30 cellular contexts compared by ENCODE assay signal in the genomic region with DNA sequence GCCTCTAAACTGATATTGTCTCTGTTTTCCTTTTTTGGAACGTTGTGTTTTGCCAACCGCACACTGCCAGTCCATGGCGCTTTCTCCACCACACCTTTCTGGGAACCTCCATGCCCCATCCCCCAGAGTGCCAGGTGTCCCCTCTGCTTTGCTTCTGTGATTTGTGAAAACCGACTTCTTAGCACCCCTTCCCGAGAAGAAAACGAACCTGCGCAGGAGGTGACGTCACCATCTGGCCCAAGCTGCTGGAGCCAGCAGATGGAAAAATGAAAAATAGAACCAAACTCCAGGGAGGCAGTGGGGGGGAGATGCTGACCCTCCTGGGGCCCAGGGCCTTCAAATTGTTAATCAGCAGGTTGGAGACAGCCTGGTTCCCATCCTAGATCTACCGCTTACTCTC.
"Had no signal": no experiment of that assay in that cellular context is flagged by ENCODE, and none has a peak within 500 bp of the region (broad histone marks: within the 10 kb centered on the region; RNA-seq: fewer than 3 reads in every experiment).

No MANE protein-coding gene starts in this region.

- H3K27me3 Mint-ChIP-seq: activated CD4-positive, alpha-beta T cell treated with anti-CD3 and anti-CD28 coated beads for 36 hours had no signal

- H3K9me3 ChIP-seq: Peyer's patch, SJSA1, SK-N-SH had no signal

- H3K9me3 Mint-ChIP-seq: activated T-cell treated with anti-CD3 and anti-CD28 coated beads, Interleukin-2, amount 50 U/mL, for 72 hours; activated T-helper 17 cell treated with anti-CD3 and anti-CD28 coated beads, Interleukin-2, amount 50 U/mL, for 72 hours; T-helper 1 cell treated with Interleukin-12 subunit alpha and Interleukin-12 subunit beta and Interleukin-4 antibody, amounts not matched to agents 30 μg/mL and 1 μg/mL, for 36 hours had no signal

- H3K27ac Mint-ChIP-seq: activated CD4-positive, alpha-beta memory T cell treated with anti-CD3 and anti-CD28 coated beads, Interleukin-2, amount 10 ng/mL, durations not matched to agents 7 days and 5 days; activated CD4-positive, alpha-beta T cell treated with anti-CD3 and anti-CD28 coated beads for 36 hours; activated naive CD8-positive, alpha-beta T cell treated with anti-CD3 and anti-CD28 coated beads for 36 hours; activated T-cell treated with anti-CD3 and anti-CD28 coated beads, Interleukin-2, amount 50 U/mL, for 72 hours; activated T-helper 17 cell treated with anti-CD3 and anti-CD28 coated beads, Interleukin-2, amount 50 U/mL, for 72 hours; T-helper 1 cell treated with Interleukin-12 subunit alpha and Interleukin-12 subunit beta and Interleukin-4 antibody, amounts not matched to agents 30 μg/mL and 1 μg/mL, for 36 hours; T-helper 2 cell treated with Interferon-gamma antibody and Interleukin-4, amounts not matched to agents 5 μg/mL and 100 μg/mL, for 36 hours; WTC11 had no signal

- H3K4me3 Mint-ChIP-seq: activated CD4-positive, alpha-beta memory T cell treated with anti-CD3 and anti-CD28 coated beads, Interleukin-2, amount 10 ng/mL, durations not matched to agents 7 days and 5 days; activated CD4-positive, alpha-beta T cell treated with anti-CD3 and anti-CD28 coated beads for 36 hours; activated naive CD8-positive, alpha-beta T cell treated with anti-CD3 and anti-CD28 coated beads for 36 hours; activated T-cell treated with anti-CD3 and anti-CD28 coated beads, Interleukin-2, amount 50 U/mL, for 72 hours; activated T-helper 17 cell treated with anti-CD3 and anti-CD28 coated beads, Interleukin-2, amount 50 U/mL, for 72 hours; T-helper 1 cell treated with Interleukin-12 subunit alpha and Interleukin-12 subunit beta and Interleukin-4 antibody, amounts not matched to agents 30 μg/mL and 1 μg/mL, for 36 hours; T-helper 2 cell treated with Interferon-gamma antibody and Interleukin-4, amounts not matched to agents 5 μg/mL and 100 μg/mL, for 36 hours; WTC11 had no signal

- H3K36me3 Mint-ChIP-seq: activated naive CD8-positive, alpha-beta T cell treated with anti-CD3 and anti-CD28 coated beads for 36 hours; WTC11 had no signal

- H3K4me3 ChIP-seq: coronary artery, Peyer's patch, SJSA1 had no signal

- H3K27ac ChIP-seq: brain microvascular endothelial cell, coronary artery, Peyer's patch, SJSA1 had no signal

- ATAC-seq: activated CD4-positive, alpha-beta T cell treated with anti-CD3 and anti-CD28 coated beads for 36 hours; activated CD4-positive, CD25-positive, alpha-beta regulatory T cell treated with anti-CD3 and anti-CD28 coated beads, Interleukin-2, amount 50 U/mL, for 24 hours; activated T-cell treated with anti-CD3 and anti-CD28 coated beads, Interleukin-2, amount 50 U/mL, for 72 hours; activated T-helper 17 cell treated with anti-CD3 and anti-CD28 coated beads, Interleukin-2, amount 50 U/mL, for 72 hours; WTC11 had no signal

- H3K27me3 ChIP-seq: brain microvascular endothelial cell, Peyer's patch, SJSA1 had no signal

- DNase-seq: activated CD4-positive, alpha-beta memory T cell treated with anti-CD3 and anti-CD28 coated beads, Interleukin-2, amount 10 ng/mL, durations not matched to agents 7 days and 5 days; activated CD4-positive, alpha-beta T cell treated with anti-CD3 and anti-CD28 coated beads for 36 hours; activated CD4-positive, alpha-beta T cell treated with anti-CD3 and anti-CD28 coated beads, Interleukin-2, amount 50 U/mL, for 1 hour; activated gamma-delta T cell treated with Interleukin-2 at 50 U/mL for 16 hours; activated naive CD4-positive, alpha-beta T cell treated with anti-CD3 and anti-CD28 coated beads, Interleukin-2, amount 50 U/mL, for 16 hours; activated naive CD8-positive, alpha-beta T cell treated with anti-CD3 and anti-CD28 coated beads for 36 hours; activated T-cell treated with anti-CD3 and anti-CD28 coated beads, Interleukin-2, amount 50 U/mL, for 1 hour; activated T-cell treated with anti-CD3 and anti-CD28 coated beads, Interleukin-2, amount 50 U/mL, for 72 hours; amniotic stem cell; aorta; brain microvascular endothelial cell; central memory CD4-positive, alpha-beta T cell; NCI-H1092 treated with DMSO at 0.1 percent for 48 hours; NCI-H1417; NCI-H146; NCI-H187; NCI-H2029 treated with DMSO at 0.1 percent for 48 hours; NCI-H345; NCI-H524 treated with DMSO at 0.1 percent for 48 hours; Peyer's patch; RPMI8226; SHP77 treated with DMSO at 0.1 percent for 48 hours; SK-N-SH had no signal

- H3K4me1 Mint-ChIP-seq: activated CD4-positive, alpha-beta memory T cell treated with anti-CD3 and anti-CD28 coated beads, Interleukin-2, amount 10 ng/mL, durations not matched to agents 7 days and 5 days; activated CD4-positive, alpha-beta T cell treated with anti-CD3 and anti-CD28 coated beads for 36 hours; activated naive CD8-positive, alpha-beta T cell treated with anti-CD3 and anti-CD28 coated beads for 36 hours; activated T-helper 17 cell treated with anti-CD3 and anti-CD28 coated beads, Interleukin-2, amount 50 U/mL, for 72 hours; WTC11 had no signal

- H3K36me3 ChIP-seq: brain microvascular endothelial cell, Peyer's patch, SJSA1 had no signal
